In genomic region chr20:44015733-44016103, GRCh38 we compare ENCODE assay signal across 12 cellular contexts.
"Had no signal": no experiment of that assay in that cellular context is flagged by ENCODE, and none has a peak within 500 bp of the region (broad histone marks: within the 10 kb centered on the region; RNA-seq: fewer than 3 reads in every experiment).

No MANE protein-coding gene starts in this region.

- H3K27me3 ChIP-seq: testis had no signal

- ATAC-seq: heart left ventricle; left cardiac atrium; natural killer cell treated with Interleukin-12 subunit alpha and Interleukin-12 subunit beta and Interleukin-15 and Interleukin-18, amount 100 ng/mL, for 72 hours had no signal

- H3K27ac ChIP-seq: SK-N-MC, testis had no signal

- H3K4me1 ChIP-seq: prostate gland had no signal

- H3K36me3 ChIP-seq: heart left ventricle, prostate gland had no signal

- DNase-seq: activated CD4-positive, CD25-positive, alpha-beta regulatory T cell treated with anti-CD3 and anti-CD28 coated beads, Interleukin-2, amount 50 U/mL, for 72 hours; activated naive CD4-positive, alpha-beta T cell treated with anti-CD3 and anti-CD28 coated beads for 36 hours; heart left ventricle; left cardiac atrium; occipital lobe; T-helper 1 cell; T1000; testis had no signal

- H3K9me3 ChIP-seq: heart left ventricle, prostate gland, testis had no signal

- H3K4me3 ChIP-seq: prostate gland, SK-N-MC, smooth muscle cell, testis had no signal
